In the genomic region with DNA sequence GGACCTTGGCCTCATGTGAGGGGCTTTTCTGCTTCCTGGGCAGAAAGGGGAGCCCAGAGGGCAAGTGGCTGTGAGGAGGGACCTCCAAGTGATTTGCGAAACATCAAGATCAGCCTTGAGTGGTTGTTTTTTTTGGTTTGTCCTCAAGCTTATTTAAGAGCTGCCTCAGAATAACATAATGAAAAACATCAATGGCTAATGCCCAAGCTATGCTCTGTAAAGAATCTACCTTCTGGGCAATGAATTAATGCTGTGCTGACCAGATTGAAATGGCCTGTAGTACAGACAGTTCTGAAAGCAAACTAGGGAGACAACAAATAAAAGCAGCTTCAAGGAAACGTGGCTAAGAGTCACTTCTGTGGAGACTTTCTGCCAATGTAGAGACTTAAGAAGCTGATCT, we compare ENCODE assay signal across 26 cellular contexts. TPM values are rescaled to one million over a fixed set of nuclear protein-coding genes. Genes with fewer than 3 reads are reported as not detected.
"Had no signal": no experiment of that assay in that cellular context is flagged by ENCODE, and none has a peak within 500 bp of the region (broad histone marks: within the 10 kb centered on the region; RNA-seq: fewer than 3 reads in every experiment).

No MANE protein-coding gene starts in this region.

- H3K4me3 ChIP-seq: coronary artery, dorsolateral prefrontal cortex, esophagus squamous epithelium, gastroesophageal sphincter, heart left ventricle, hepatocyte, left lung, lower lobe of right lung, mucosa of descending colon had no signal

- DNase-seq: dermis blood vessel endothelial cell; dorsolateral prefrontal cortex; effector CD4-positive, alpha-beta T cell; effector memory CD4-positive, alpha-beta T cell; erythroblast; esophagus squamous epithelium; foreskin keratinocyte; hypothalamus; immature natural killer cell; islet precursor cell; kidney; kidney glomerular epithelial cell; left cardiac atrium; left lung; left ventricle myocardium superior; lower lobe of right lung; mesenchymal stem cell; mucosa of descending colon had no signal

- H3K27ac Mint-ChIP-seq: immature natural killer cell, mesothelial cell of epicardium had no signal

- H3K36me3 Mint-ChIP-seq: immature natural killer cell, mesothelial cell of epicardium had no signal

- H3K4me2 ChIP-seq: hepatocyte had no signal

- H3K4me3 Mint-ChIP-seq: immature natural killer cell, mesothelial cell of epicardium had no signal

- H3K36me3 ChIP-seq: left lung had no signal

- H3K9me3 ChIP-seq: esophagus squamous epithelium, left lung, lower lobe of right lung, mucosa of descending colon had no signal

- H3K4me1 ChIP-seq: foreskin keratinocyte, gastroesophageal sphincter, lower lobe of right lung had no signal

- H3K9me3 Mint-ChIP-seq: immature natural killer cell had no signal

- ATAC-seq: esophagus mucosa, foreskin keratinocyte, gastroesophageal sphincter, heart left ventricle, left cardiac atrium, left lung, left ventricle myocardium superior, lower lobe of right lung, mucosa of descending colon had no signal

- H3K27me3 ChIP-seq: dorsolateral prefrontal cortex had no signal

- H3K27ac ChIP-seq: coronary artery, dorsolateral prefrontal cortex, epithelial cell of prostate, esophagus squamous epithelium, foreskin keratinocyte, gastroesophageal sphincter, heart left ventricle, hepatocyte, left lung, lower lobe of right lung had no signal

RNA-seq across cellular contexts. Expression of a gene that starts 8.3 kb away (rescaled TPM):
- total RNA-seq: frontal cortex had no signal
